Comparison of ENCODE assay signal across 1 cellular context in the genomic region with DNA sequence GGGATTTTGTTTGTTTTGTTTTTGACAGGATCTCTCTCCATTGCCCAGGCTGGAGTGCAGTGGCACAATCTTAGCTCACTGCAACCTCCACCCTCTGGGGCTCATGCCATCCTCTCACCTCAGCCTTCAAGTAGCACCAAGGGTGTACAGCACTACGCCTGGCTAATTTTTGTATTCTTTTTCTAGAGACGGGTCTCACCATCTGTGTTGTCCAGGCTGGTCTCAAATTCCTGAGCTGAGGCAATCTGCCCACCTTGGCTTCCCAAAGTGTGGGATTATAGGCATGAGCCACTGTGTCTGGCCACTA.
TF ChIP-seq lines count a peak whose summit lies in the region.

No MANE protein-coding gene starts in this region.

TF ChIP-seq in IMR-90, 13 proteins besides CTCF, POLR2A, EP300 and RAD21:
- TF ChIP-seq MXI1 (IDR thresholded peaks at IDR 0.05; ENCODE audit: borderline replicate concordance, low read depth, low read length) (no peak), BHLHE40 (IDR thresholded peaks at IDR 0.05; ENCODE audit: low read depth, low read length) (no peak), SMC3 (IDR thresholded peaks at IDR 0.05; ENCODE audit: low read depth, low read length) (no peak), MAFK (IDR thresholded peaks at IDR 0.05; ENCODE audit: low read depth, low read length) (no peak), RFX5 (IDR thresholded peaks at IDR 0.05; ENCODE audit: low read depth, low read length) (no peak), CEBPB (IDR thresholded peaks at IDR 0.05; ENCODE audit: low read depth, low read length) (no peak), NFE2L2 (IDR thresholded peaks at IDR 0.05; ENCODE audit: low read depth, low read length) (no peak), MAZ (IDR thresholded peaks at IDR 0.05; ENCODE audit: borderline replicate concordance, low read depth, low read length) (no peak), FOS (IDR thresholded peaks at IDR 0.05; ENCODE audit: low read depth, low read length) (no peak)
- TF ChIP-seq, protein P1, sequence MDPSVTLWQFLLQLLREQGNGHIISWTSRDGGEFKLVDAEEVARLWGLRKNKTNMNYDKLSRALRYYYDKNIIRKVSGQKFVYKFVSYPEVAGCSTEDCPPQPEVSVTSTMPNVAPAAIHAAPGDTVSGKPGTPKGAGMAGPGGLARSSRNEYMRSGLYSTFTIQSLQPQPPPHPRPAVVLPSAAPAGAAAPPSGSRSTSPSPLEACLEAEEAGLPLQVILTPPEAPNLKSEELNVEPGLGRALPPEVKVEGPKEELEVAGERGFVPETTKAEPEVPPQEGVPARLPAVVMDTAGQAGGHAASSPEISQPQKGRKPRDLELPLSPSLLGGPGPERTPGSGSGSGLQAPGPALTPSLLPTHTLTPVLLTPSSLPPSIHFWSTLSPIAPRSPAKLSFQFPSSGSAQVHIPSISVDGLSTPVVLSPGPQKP (IDR thresholded peaks at IDR 0.05; ENCODE audit: borderline replicate concordance, low read depth, low read length): no peak
- TF ChIP-seq, protein P2, sequence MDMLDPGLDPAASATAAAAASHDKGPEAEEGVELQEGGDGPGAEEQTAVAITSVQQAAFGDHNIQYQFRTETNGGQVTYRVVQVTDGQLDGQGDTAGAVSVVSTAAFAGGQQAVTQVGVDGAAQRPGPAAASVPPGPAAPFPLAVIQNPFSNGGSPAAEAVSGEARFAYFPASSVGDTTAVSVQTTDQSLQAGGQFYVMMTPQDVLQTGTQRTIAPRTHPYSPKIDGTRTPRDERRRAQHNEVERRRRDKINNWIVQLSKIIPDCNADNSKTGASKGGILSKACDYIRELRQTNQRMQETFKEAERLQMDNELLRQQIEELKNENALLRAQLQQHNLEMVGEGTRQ (IDR thresholded peaks at IDR 0.05; ENCODE audit: low read depth, low read length): no peak
